13 cellular contexts compared by ENCODE assay signal in the genomic region with DNA sequence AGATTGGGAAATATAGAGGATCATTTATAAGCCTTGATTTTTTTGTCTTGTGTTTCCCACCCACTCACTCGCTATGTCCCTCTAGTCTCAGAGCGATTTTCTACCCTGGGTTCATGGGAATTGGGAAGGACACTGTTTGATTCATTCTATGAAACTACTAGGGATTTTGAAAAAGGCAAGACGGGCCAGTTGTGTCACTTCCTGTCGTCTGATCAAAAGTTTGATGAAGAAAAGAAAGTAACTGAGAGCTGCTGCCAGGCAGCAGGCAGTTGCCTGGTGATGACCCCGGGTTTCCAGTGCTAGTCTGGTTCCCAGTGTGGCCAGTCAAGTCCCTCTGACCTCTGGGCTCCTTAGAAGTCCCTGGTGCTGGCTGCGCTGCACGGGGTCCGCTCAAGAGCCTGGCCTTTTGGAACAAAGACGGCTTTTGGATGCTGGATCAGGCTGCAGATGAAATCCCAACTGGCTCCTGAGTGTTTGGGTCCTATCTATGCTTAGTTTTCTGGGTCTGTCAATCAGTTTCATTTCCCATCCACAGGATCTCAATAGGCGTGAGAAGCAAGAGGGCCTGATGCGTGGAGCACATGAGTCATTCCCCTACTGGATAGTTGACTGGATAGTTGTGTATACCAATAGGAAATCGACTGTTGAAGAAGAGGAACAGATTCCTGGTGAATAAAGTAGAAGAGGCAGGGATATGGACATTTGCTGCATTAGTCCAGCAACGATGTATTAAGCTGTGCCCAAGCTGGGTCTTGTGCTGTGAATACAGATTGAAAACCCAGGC.
DNase-seq lines count a peak whose midpoint lies in the region; ATAC-seq and TF ChIP-seq lines count a peak whose summit lies in the region.
"Had no signal": no experiment of that assay in that cellular context is flagged by ENCODE, and none has a peak within 500 bp of the region (broad histone marks: within the 10 kb centered on the region; RNA-seq: fewer than 3 reads in every experiment).

No MANE protein-coding gene starts in this region.

- POLR2A ChIA-PET in CD8-positive, alpha-beta T cell (lab: Charles Lee) = interaction anchor here (1.3 kb wide), 1 partner anchor 34 kb away, joined by 4 read pairs; no protein-coding TSS in a partner anchor
- POLR2A ChIA-PET in activated CD4-positive, alpha-beta memory T cell treated with anti-CD3 and anti-CD28 coated beads, Interleukin-2, amount 10 ng/mL, durations not matched to agents 7 days and 5 days (lab: Charles Lee) = interaction anchor here (1.2 kb wide), 1 partner anchor 9 kb away, joined by 3 read pairs; no protein-coding TSS in a partner anchor

- no peaks in the 10 kb centered on the region for H3K27me3 ChIP-seq in CD8-positive, alpha-beta T cell (ENCODE audit: insufficient read depth, low read length)
- H3K27me3 ChIP-seq: ascending aorta, tibial nerve had no signal

- H3K4me1 ChIP-seq in CD8-positive, alpha-beta T cell (ENCODE audit: insufficient read depth, low read length) = peaks cover 12% of the 10 kb centered on the region
- H3K4me1 ChIP-seq: ascending aorta, Caco-2 had no signal

- peak overlapping the region; percentile 82 for H3K27ac Mint-ChIP-seq in CD8-positive, alpha-beta T cell
- H3K27ac Mint-ChIP-seq in activated CD4-positive, alpha-beta memory T cell treated with anti-CD3 and anti-CD28 coated beads, Interleukin-2, amount 10 ng/mL, durations not matched to agents 7 days and 5 days = peak overlapping the region; percentile 72

- CTCF ChIA-PET in CD8-positive, alpha-beta T cell (lab: Charles Lee) = interaction anchor here (1.1 kb wide), 1 partner anchor 82 kb away, joined by 3 read pairs; no protein-coding TSS in a partner anchor
- CTCF ChIA-PET in activated CD4-positive, alpha-beta memory T cell treated with anti-CD3 and anti-CD28 coated beads, Interleukin-2, amount 10 ng/mL, durations not matched to agents 7 days and 5 days (lab: Charles Lee) = no interaction called here

- peaks cover 31% of the 10 kb centered on the region for H3K36me3 Mint-ChIP-seq in CD8-positive, alpha-beta T cell
- H3K36me3 Mint-ChIP-seq in activated CD4-positive, alpha-beta memory T cell treated with anti-CD3 and anti-CD28 coated beads, Interleukin-2, amount 10 ng/mL, durations not matched to agents 7 days and 5 days (ENCODE audit: low read depth) = peaks cover 4% of the 10 kb centered on the region

- peak overlapping the region; percentile 37 for H3K4me3 Mint-ChIP-seq in CD8-positive, alpha-beta T cell
- no peak overlapping the region for H3K4me3 Mint-ChIP-seq in activated CD4-positive, alpha-beta memory T cell treated with anti-CD3 and anti-CD28 coated beads, Interleukin-2, amount 10 ng/mL, durations not matched to agents 7 days and 5 days

- H3K27ac ChIP-seq in CD8-positive, alpha-beta T cell (ENCODE audit: low read depth, low read length) = no peak overlapping the region
- H3K27ac ChIP-seq: ascending aorta had no signal

- no peaks in the 10 kb centered on the region for H3K9me3 ChIP-seq in CD8-positive, alpha-beta T cell (ENCODE audit: low read length)
- H3K9me3 ChIP-seq: ascending aorta, Caco-2, tibial nerve had no signal

- intact Hi-C loops in CD8-positive, alpha-beta T cell (cut with DNase I, micrococcal nuclease) = no loop called here

- no peak for ATAC-seq in CD8-positive, alpha-beta T cell
- no peak for ATAC-seq in GM19023 (IDR thresholded peaks at IDR 0.05; ENCODE audit: unreplicated experiment)
- ATAC-seq: Panc1 had no signal

- H3K36me3 ChIP-seq in CD8-positive, alpha-beta T cell (ENCODE audit: insufficient read depth, low read length) = no peaks in the 10 kb centered on the region

- no peak for TF ChIP-seq CTCF in CD8-positive, alpha-beta T cell (IDR thresholded peaks at IDR 0.05)

- peaks cover 34% of the 10 kb centered on the region for H3K4me1 Mint-ChIP-seq in CD8-positive, alpha-beta T cell (ENCODE audit: low read depth)
- peaks cover 11% of the 10 kb centered on the region for H3K4me1 Mint-ChIP-seq in activated CD4-positive, alpha-beta memory T cell treated with anti-CD3 and anti-CD28 coated beads, Interleukin-2, amount 10 ng/mL, durations not matched to agents 7 days and 5 days

- no peak for DNase-seq in CD8-positive, alpha-beta T cell
- DNase-seq in HT1080 (ENCODE audit: low read depth) (peak; percentile 47), hepatic stellate cell (ENCODE audit: low spot score) (peak; percentile 47), T1000 (lab: John Stamatoyannopoulos, UW) (no peak), AG20443 (ENCODE audit: low spot score) (no peak)
- peak; percentile 32 for DNase-seq in activated CD4-positive, alpha-beta memory T cell treated with anti-CD3 and anti-CD28 coated beads, Interleukin-2, amount 10 ng/mL, durations not matched to agents 7 days and 5 days
- DNase-seq: activated CD8-positive, alpha-beta memory T cell treated with anti-CD3 and anti-CD28 coated beads for 24 hours; Caco-2; NCI-H446 treated with DMSO at 0.1 percent for 48 hours had no signal

- no peak overlapping the region for H3K4me3 ChIP-seq in CD8-positive, alpha-beta T cell (ENCODE audit: low read depth, low read length)
- H3K4me3 ChIP-seq: ascending aorta, tibial nerve had no signal

- H3K9me3 Mint-ChIP-seq in CD8-positive, alpha-beta T cell = no peaks in the 10 kb centered on the region
- no peaks in the 10 kb centered on the region for H3K9me3 Mint-ChIP-seq in activated CD4-positive, alpha-beta memory T cell treated with anti-CD3 and anti-CD28 coated beads, Interleukin-2, amount 10 ng/mL, durations not matched to agents 7 days and 5 days

- H3K27me3 Mint-ChIP-seq in CD8-positive, alpha-beta T cell (ENCODE audit: low read depth) = no peaks in the 10 kb centered on the region
- H3K27me3 Mint-ChIP-seq in activated CD4-positive, alpha-beta memory T cell treated with anti-CD3 and anti-CD28 coated beads, Interleukin-2, amount 10 ng/mL, durations not matched to agents 7 days and 5 days = no peaks in the 10 kb centered on the region

Comparison
In these comparisons a context has a peak if more than half of its experiments do, and no peak if none do; other contexts are left out.
1. DNase-seq: peak in HT1080 (single experiment), activated CD4-positive, alpha-beta memory T cell treated with anti-CD3 and anti-CD28 coated beads, Interleukin-2, amount 10 ng/mL, durations not matched to agents 7 days and 5 days (single experiment) and hepatic stellate cell (single experiment); none in CD8-positive, alpha-beta T cell (0 of 7), T1000 (single experiment) and AG20443 (single experiment).